Comparison of ENCODE assay signal across 1 cellular context in genomic region chr1:241846375-241846774, GRCh38.
TF ChIP-seq lines count a peak whose summit lies in the region.

No MANE protein-coding gene starts in this region.

TF ChIP-seq in HEK293, 187 proteins besides CTCF, POLR2A, EP300 and RAD21:
- TF ChIP-seq PRDM10 (tag by site-specific recombination; IDR thresholded peaks at IDR 0.05): peak; percentile 81
- TF ChIP-seq SETDB1 (IDR thresholded peaks at IDR 0.05; ENCODE audit: insufficient read length, low read length): no peak
